In genomic region chr4:84966382-84967291, GRCh38 we compare ENCODE assay signal across 1 cellular context.
TF ChIP-seq lines count a peak whose summit lies in the region.

A gene with protein sequence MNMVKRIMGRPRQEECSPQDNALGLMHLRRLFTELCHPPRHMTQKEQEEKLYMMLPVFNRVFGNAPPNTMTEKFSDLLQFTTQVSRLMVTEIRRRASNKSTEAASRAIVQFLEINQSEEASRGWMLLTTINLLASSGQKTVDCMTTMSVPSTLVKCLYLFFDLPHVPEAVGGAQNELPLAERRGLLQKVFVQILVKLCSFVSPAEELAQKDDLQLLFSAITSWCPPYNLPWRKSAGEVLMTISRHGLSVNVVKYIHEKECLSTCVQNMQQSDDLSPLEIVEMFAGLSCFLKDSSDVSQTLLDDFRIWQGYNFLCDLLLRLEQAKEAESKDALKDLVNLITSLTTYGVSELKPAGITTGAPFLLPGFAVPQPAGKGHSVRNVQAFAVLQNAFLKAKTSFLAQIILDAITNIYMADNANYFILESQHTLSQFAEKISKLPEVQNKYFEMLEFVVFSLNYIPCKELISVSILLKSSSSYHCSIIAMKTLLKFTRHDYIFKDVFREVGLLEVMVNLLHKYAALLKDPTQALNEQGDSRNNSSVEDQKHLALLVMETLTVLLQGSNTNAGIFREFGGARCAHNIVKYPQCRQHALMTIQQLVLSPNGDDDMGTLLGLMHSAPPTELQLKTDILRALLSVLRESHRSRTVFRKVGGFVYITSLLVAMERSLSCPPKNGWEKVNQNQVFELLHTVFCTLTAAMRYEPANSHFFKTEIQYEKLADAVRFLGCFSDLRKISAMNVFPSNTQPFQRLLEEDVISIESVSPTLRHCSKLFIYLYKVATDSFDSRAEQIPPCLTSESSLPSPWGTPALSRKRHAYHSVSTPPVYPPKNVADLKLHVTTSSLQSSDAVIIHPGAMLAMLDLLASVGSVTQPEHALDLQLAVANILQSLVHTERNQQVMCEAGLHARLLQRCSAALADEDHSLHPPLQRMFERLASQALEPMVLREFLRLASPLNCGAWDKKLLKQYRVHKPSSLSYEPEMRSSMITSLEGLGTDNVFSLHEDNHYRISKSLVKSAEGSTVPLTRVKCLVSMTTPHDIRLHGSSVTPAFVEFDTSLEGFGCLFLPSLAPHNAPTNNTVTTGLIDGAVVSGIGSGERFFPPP (N-terminal part only) (minus strand): TSS chr4:84966690. CDS start chr4:84860591, 106,099 bp downstream.

TF ChIP-seq in K562, 482 proteins besides CTCF, POLR2A, EP300 and RAD21 (continued from another document and continues in another):
- TF ChIP-seq CUX1 (CRISPR knock-in tag; IDR thresholded peaks at IDR 0.05), result no peak
- no peak for TF ChIP-seq YBX1 (IDR thresholded peaks at IDR 0.05)
- TF ChIP-seq HDAC2 (IDR thresholded peaks at IDR 0.05), result peak; percentile 35; the same call in 1 of the 2 replicates
- TF ChIP-seq ZSCAN29 (IDR thresholded peaks at IDR 0.05), result no peak
- no peak for TF ChIP-seq MCM3 (IDR thresholded peaks at IDR 0.05)
- TF ChIP-seq MTA1 (IDR thresholded peaks at IDR 0.05; ENCODE audit: borderline replicate concordance), result peak; percentile 47; the same call in 1 of the 2 replicates
- TF ChIP-seq HNRNPH1 (optimal IDR thresholded peaks at IDR 0.05; ENCODE audit: low read depth, low read length), result no peak
- TF ChIP-seq VEZF1 (CRISPR knock-in tag; IDR thresholded peaks at IDR 0.05), result peak; percentile 50; the same call in 1 of the 2 replicates
- TF ChIP-seq, protein P1, sequence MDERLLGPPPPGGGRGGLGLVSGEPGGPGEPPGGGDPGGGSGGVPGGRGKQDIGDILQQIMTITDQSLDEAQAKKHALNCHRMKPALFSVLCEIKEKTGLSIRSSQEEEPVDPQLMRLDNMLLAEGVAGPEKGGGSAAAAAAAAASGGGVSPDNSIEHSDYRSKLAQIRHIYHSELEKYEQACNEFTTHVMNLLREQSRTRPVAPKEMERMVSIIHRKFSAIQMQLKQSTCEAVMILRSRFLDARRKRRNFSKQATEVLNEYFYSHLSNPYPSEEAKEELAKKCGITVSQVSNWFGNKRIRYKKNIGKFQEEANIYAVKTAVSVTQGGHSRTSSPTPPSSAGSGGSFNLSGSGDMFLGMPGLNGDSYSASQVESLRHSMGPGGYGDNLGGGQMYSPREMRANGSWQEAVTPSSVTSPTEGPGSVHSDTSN (CRISPR knock-in tag; IDR thresholded peaks at IDR 0.05; ENCODE audit: low read depth), result no peak
- TF ChIP-seq, protein P1 (tag; conservative IDR thresholded peaks at IDR 0.05; ENCODE audit: low read depth), result peak; percentile 48; the same call in 1 of the 2 replicates
- peak; percentile 70 for TF ChIP-seq POLR2B (IDR thresholded peaks at IDR 0.05; ENCODE audit: low read depth, partially characterized antibody)
- no peak for TF ChIP-seq NFE2L1 (tag; IDR thresholded peaks at IDR 0.05; ENCODE audit: borderline replicate concordance, low read depth)
- TF ChIP-seq FIP1L1 (IDR thresholded peaks at IDR 0.05; ENCODE audit: low read depth, low read length, poor library complexity, severe bottlenecking), result no peak
- no peak for TF ChIP-seq HNRNPK (IDR thresholded peaks at IDR 0.05; ENCODE audit: low read depth, low read length, poor library complexity, severe bottlenecking)
- no peak for TF ChIP-seq CREB1 (IDR thresholded peaks at IDR 0.05)
- no peak for TF ChIP-seq CREB1 (CRISPR knock-in tag; IDR thresholded peaks at IDR 0.05)
- TF ChIP-seq ELF1 (tag; IDR thresholded peaks at IDR 0.05), result 0 out of 2 replicates have a peak, but pooled peaks have one; percentile 34
- no peak for TF ChIP-seq ZNF740 (CRISPR knock-in tag; IDR thresholded peaks at IDR 0.05)
- TF ChIP-seq ZNF740 (tag; IDR thresholded peaks at IDR 0.05), result no peak
- TF ChIP-seq TCF7L2 (IDR thresholded peaks at IDR 0.05; ENCODE audit: low read depth, low read length), result no peak
- no peak for TF ChIP-seq SNIP1 (IDR thresholded peaks at IDR 0.05; ENCODE audit: low read depth)
- TF ChIP-seq CREBBP (IDR thresholded peaks at IDR 0.05; ENCODE audit: low read depth, low read length), result no peak
- no peak for TF ChIP-seq ZNF133 (CRISPR knock-in tag; IDR thresholded peaks at IDR 0.05)
- no peak for TF ChIP-seq KHSRP (IDR thresholded peaks at IDR 0.05)
- no peak for TF ChIP-seq SRSF9 (IDR thresholded peaks at IDR 0.05; ENCODE audit: borderline replicate concordance, low read depth, low read length)
- no peak for TF ChIP-seq C11orf30 (IDR thresholded peaks at IDR 0.05; ENCODE audit: low read depth)
- TF ChIP-seq, protein P2, sequence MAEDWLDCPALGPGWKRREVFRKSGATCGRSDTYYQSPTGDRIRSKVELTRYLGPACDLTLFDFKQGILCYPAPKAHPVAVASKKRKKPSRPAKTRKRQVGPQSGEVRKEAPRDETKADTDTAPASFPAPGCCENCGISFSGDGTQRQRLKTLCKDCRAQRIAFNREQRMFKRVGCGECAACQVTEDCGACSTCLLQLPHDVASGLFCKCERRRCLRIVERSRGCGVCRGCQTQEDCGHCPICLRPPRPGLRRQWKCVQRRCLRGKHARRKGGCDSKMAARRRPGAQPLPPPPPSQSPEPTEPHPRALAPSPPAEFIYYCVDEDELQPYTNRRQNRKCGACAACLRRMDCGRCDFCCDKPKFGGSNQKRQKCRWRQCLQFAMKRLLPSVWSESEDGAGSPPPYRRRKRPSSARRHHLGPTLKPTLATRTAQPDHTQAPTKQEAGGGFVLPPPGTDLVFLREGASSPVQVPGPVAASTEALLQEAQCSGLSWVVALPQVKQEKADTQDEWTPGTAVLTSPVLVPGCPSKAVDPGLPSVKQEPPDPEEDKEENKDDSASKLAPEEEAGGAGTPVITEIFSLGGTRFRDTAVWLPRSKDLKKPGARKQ (CRISPR knock-in tag; IDR thresholded peaks at IDR 0.05), result no peak
- TF ChIP-seq ZNF224 (CRISPR knock-in tag; IDR thresholded peaks at IDR 0.05), result no peak
- TF ChIP-seq ZNF512 (tag; IDR thresholded peaks at IDR 0.05), result no peak
- TF ChIP-seq SIN3A (IDR thresholded peaks at IDR 0.05; ENCODE audit: borderline replicate concordance in 2 of 2, control insufficient read depth in 1 of 2, low read depth in 2 of 2, low read length in 2 of 2), result no peak
- TF ChIP-seq COPS2 (conservative IDR thresholded peaks at IDR 0.05), result no peak
- no peak for TF ChIP-seq ZNF589 (CRISPR knock-in tag; IDR thresholded peaks at IDR 0.05; ENCODE audit: low read depth)
- TF ChIP-seq CHCHD3 (CRISPR knock-in tag; IDR thresholded peaks at IDR 0.05), result no peak
- no peak for TF ChIP-seq HMGN3 (IDR thresholded peaks at IDR 0.05; ENCODE audit: borderline replicate concordance, extremely low read depth, insufficient read length, low read depth, low read length)
- peak; percentile 9 for TF ChIP-seq RBBP5 (IDR thresholded peaks at IDR 0.05; ENCODE audit: borderline replicate concordance, insufficient read depth, low read length, poor library complexity, severe bottlenecking)
- TF ChIP-seq IFI16 (CRISPR knock-in tag; IDR thresholded peaks at IDR 0.05), result no peak
- no peak for TF ChIP-seq ZFP30 (CRISPR knock-in tag; IDR thresholded peaks at IDR 0.05; ENCODE audit: borderline replicate concordance)
- TF ChIP-seq ZNF655 (CRISPR knock-in tag; IDR thresholded peaks at IDR 0.05), result no peak
- no peak for TF ChIP-seq RCOR1 (IDR thresholded peaks at IDR 0.05; ENCODE audit: borderline replicate concordance in 1 of 2, low read depth in 2 of 2, low read length in 2 of 2)
- TF ChIP-seq GMEB1 (CRISPR knock-in tag; IDR thresholded peaks at IDR 0.05), result no peak
